Comparison of ENCODE assay signal across 8 cellular contexts in the genomic region with DNA sequence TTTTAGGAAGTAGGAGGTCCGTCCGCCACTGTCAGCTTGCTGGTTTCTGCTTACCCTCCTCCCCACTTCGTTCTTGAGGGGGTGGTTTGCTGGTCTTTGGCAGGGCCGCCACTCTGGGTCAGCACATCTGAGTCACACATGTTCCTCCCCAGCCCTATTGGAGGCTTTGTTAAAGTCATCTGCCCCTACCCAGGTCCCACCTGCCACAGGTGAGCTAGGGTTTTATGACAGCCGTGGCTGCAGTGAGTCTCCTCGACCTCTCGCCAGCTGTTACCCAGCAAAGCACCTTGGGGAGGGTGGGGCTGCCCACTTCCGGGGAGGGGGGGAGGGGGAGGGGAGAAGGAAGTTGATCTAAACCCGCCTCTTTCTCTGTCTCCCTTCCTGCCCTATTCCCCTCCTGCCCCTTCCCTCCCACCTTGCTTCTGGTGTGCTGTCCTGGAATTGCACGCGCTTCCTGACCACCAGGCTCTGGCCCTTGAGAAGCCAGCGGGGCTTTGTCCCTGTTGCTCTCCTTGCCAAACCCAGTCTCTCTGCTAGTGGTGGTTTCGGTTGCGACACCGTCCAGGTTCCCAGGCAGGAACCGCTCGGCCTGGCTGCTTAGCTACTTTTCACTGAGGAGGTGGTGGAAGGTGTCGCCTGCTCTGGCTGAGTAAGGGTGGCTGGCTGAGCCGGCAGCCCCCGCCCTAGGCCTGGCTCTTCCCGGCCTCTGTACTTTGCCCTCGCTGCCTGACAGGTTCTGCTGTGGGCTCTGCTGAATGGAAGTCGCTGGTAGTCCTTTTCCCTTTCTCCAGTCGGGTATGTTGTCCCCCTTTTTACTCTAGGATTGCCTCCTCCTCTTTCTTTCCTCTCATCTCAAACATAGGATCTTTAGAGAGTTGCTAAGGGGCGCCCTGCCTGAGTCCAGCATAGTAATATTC. TPM values are rescaled to one million over a fixed set of nuclear protein-coding genes. Genes with fewer than 3 reads are reported as not detected.
DNase-seq lines count a peak whose midpoint lies in the region; ATAC-seq and TF ChIP-seq lines count a peak whose summit lies in the region.

No MANE protein-coding gene starts in this region.

- H3K27ac ChIP-seq in neuronal stem cell (replicated peaks; ENCODE audit: low read length), result peak overlapping the region; percentile 55
- peak overlapping the region; percentile 16 for H3K27ac ChIP-seq in substantia nigra (ENCODE audit: low read depth, low read length, poor library complexity, severe bottlenecking)

- H3K9me3 ChIP-seq in neuronal stem cell (replicated peaks in 1 of 2; ENCODE audit: control insufficient read depth in 2 of 2, insufficient read depth in 1 of 2, low read depth in 1 of 2, low read length in 2 of 2), result peaks cover 0 to 2% of the 10 kb centered on the region in 2 donors

- no peak for TF ChIP-seq CTCF in GM10266 (IDR thresholded peaks at IDR 0.05; ENCODE audit: control insufficient read depth, insufficient read depth, low read depth, missing control alignments)

- peak overlapping the region; percentile 90 for H3K4ac ChIP-seq in neuronal stem cell (ENCODE audit: low read length)

- H3K4me1 ChIP-seq in neuronal stem cell (ENCODE audit: control insufficient read depth in 2 of 2, insufficient read depth in 1 of 2, low read depth in 1 of 2, low read length in 2 of 2), result peaks cover 9 to 14% of the 10 kb centered on the region in 2 donors

- ATAC-seq in HG02840 (IDR thresholded peaks at IDR 0.05; ENCODE audit: low FRiP score, unreplicated experiment) (peak; percentile 49), esophagus mucosa (peak; percentile 87)

- DNase-seq in GM10266 (ENCODE audit: extremely low spot score) (peak; percentile 71), NCI-H510A (lab: John Stamatoyannopoulos, UW) (peak; percentile 88), neuronal stem cell (ENCODE audit: low spot score) (no peak), substantia nigra (lab: John Stamatoyannopoulos, UW) (peak in 9 of 49 donors; percentile 28 to 61 (median 35)), NCI-H524 treated with DMSO at 0.1 percent for 48 hours (lab: John Stamatoyannopoulos, UW) (no peak)
- peak; percentile 80 for DNase-seq in activated CD8-positive, alpha-beta memory T cell treated with anti-CD3 and anti-CD28 coated beads, Interleukin-2, amount 50 U/mL, for 48 hours

- peak overlapping the region; percentile 69 for H3K18ac ChIP-seq in neuronal stem cell (ENCODE audit: low read length)

- H2AK5ac ChIP-seq in neuronal stem cell (ENCODE audit: low read depth, low read length), result peak overlapping the region; percentile 74

- H3K23ac ChIP-seq in neuronal stem cell (ENCODE audit: low read depth, low read length, poor library complexity), result peak overlapping the region; percentile 20

- no peak overlapping the region for H3K4me2 ChIP-seq in neuronal stem cell (ENCODE audit: insufficient read depth, low read length, poor library complexity, severe bottlenecking)

- H4K8ac ChIP-seq in neuronal stem cell (ENCODE audit: low read depth, low read length), result no peak overlapping the region

- H2BK120ac ChIP-seq in neuronal stem cell (ENCODE audit: low read depth, low read length), result peak overlapping the region; percentile 20

- peaks cover 11% of the 10 kb centered on the region for H3K79me1 ChIP-seq in neuronal stem cell (ENCODE audit: low read depth, low read length)

- no CpG with 5 or more reads among the region's 25 CpGs for WGBS in neuronal stem cell (ENCODE audit: extremely low coverage in 2 of 2, insufficient read length in 2 of 2, insufficient replicate concordance in 1 of 2), 2 donors

- H2BK12ac ChIP-seq in neuronal stem cell (ENCODE audit: low read length), result no peak overlapping the region

- H3K9ac ChIP-seq in neuronal stem cell (ENCODE audit: low read depth, low read length, poor library complexity), result peak overlapping the region; percentile 73

- no peak overlapping the region for H4K91ac ChIP-seq in neuronal stem cell (ENCODE audit: low read depth, low read length, poor library complexity)

- H3K27me3 ChIP-seq in neuronal stem cell (ENCODE audit: control insufficient read depth in 3 of 3, insufficient read depth in 3 of 3, low read depth in 1 of 3, low read length in 3 of 3), result no peaks in the 10 kb centered on the region

- peak overlapping the region; percentile 79 for H2BK5ac ChIP-seq in neuronal stem cell (ENCODE audit: low read length)

- H3K14ac ChIP-seq in neuronal stem cell (ENCODE audit: low read length), result peak overlapping the region; percentile 64

- peaks cover 0 to 8% of the 10 kb centered on the region in 2 donors for H3K36me3 ChIP-seq in neuronal stem cell (replicated peaks in 1 of 2; ENCODE audit: control insufficient read depth in 2 of 2, insufficient read depth in 2 of 2, low read length in 2 of 2)

- no peak overlapping the region for H2AFZ ChIP-seq in neuronal stem cell (ENCODE audit: low read length)

- H2BK15ac ChIP-seq in neuronal stem cell (ENCODE audit: low read length), result peak overlapping the region; percentile 91

- no peak overlapping the region for H3K4me3 ChIP-seq in neuronal stem cell (ENCODE audit: low read length in 2 of 2)

RNA-seq across cellular contexts. Expression of a gene that starts 28.5 kb away (rescaled TPM):
- 0.16 TPM for total RNA-seq in esophagus mucosa
- 74.6 TPM for polyA plus RNA-seq in neuronal stem cell (2013, experiment 1 of 2)
- polyA plus RNA-seq in neuronal stem cell (2013, experiment 2 of 2), result 74.3 TPM

RNA-seq across cellular contexts. Expression of a gene that starts 49.5 kb away (rescaled TPM):
- total RNA-seq in esophagus mucosa, result 70.6 TPM
- 29.7 TPM for polyA plus RNA-seq in neuronal stem cell (2013, experiment 1 of 2)
- polyA plus RNA-seq in neuronal stem cell (2013, experiment 2 of 2), result 29.6 TPM

RNA-seq across cellular contexts. Expression of a gene that starts 50.4 kb away (rescaled TPM):
- total RNA-seq in esophagus mucosa, result 10.8 TPM
- polyA plus RNA-seq in neuronal stem cell (2013, experiment 1 of 2), result 15.2 TPM
- polyA plus RNA-seq in neuronal stem cell (2013, experiment 2 of 2), result 15.8 TPM

Comparison
In these comparisons a context has a peak if more than half of its experiments do, and no peak if none do; other contexts are left out.
1. DNase-seq: peak in GM10266 (single experiment), NCI-H510A (single experiment) and activated CD8-positive, alpha-beta memory T cell treated with anti-CD3 and anti-CD28 coated beads, Interleukin-2, amount 50 U/mL, for 48 hours (single experiment); none in neuronal stem cell (single experiment) and NCI-H524 treated with DMSO at 0.1 percent for 48 hours (single experiment).